In genomic region chr18:28201056-28201455, GRCh38 we compare ENCODE assay signal across 27 cellular contexts.
"Had no signal": no experiment of that assay in that cellular context is flagged by ENCODE, and none has a peak within 500 bp of the region (broad histone marks: within the 10 kb centered on the region; RNA-seq: fewer than 3 reads in every experiment).

No MANE protein-coding gene starts in this region.

- H3K4me1 ChIP-seq: colonic mucosa, esophagus muscularis mucosa, gastroesophageal sphincter, heart left ventricle, left lung, neural progenitor cell, right lobe of liver, tibial nerve, upper lobe of left lung had no signal

- H2AFZ ChIP-seq: hepatocyte, neural progenitor cell had no signal

- H3K4me3 ChIP-seq: colonic mucosa, esophagus muscularis mucosa, gastroesophageal sphincter, heart left ventricle, hepatocyte, left lung, neural progenitor cell, right lobe of liver, thoracic aorta, tibial nerve, upper lobe of left lung had no signal

- H3K36me3 ChIP-seq: colonic mucosa, esophagus muscularis mucosa, gastroesophageal sphincter, heart left ventricle, left lung, neural progenitor cell, right lobe of liver, thoracic aorta, tibial nerve, upper lobe of left lung had no signal

- H3K4me3 Mint-ChIP-seq: dendritic cell treated with granulocyte-macrophage colony-stimulating factor and Interleukin-4, amounts not matched to agents 40 ng/mL and 50 ng/mL, for 4 days; endodermal cell; naive thymus-derived CD4-positive, alpha-beta T cell; nephron; neural progenitor cell; stimulated activated naive B cell treated with anti-CD40 and anti-IgM and Interleukin-4, amounts not matched to agents 10 μg/mL and 1 μg/mL and 100 μg/mL, for 72 hours; stimulated activated naive CD8-positive, alpha-beta T cell treated with anti-CD3 and anti-CD28 coated beads, Interleukin-15, Interleukin-2, amounts not matched to agents 100 ng/mL and 50 ng/mL, for 24 hours had no signal

- H3K9ac ChIP-seq: neural progenitor cell had no signal

- DNase-seq: colonic mucosa; effector CD8-positive, alpha-beta T cell; endodermal cell; foreskin keratinocyte; heart left ventricle; kidney; left cardiac atrium; left lung; mesendoderm; midbrain; naive thymus-derived CD4-positive, alpha-beta T cell; nucleus accumbens; right lobe of liver; small intestine; stimulated activated CD4-positive, alpha-beta T cell treated with anti-CD3 and anti-CD28 coated beads, Interleukin-15, amount 100 ng/mL, for 24 hours; stimulated activated CD4-positive, alpha-beta T cell treated with anti-CD3 and anti-CD28 coated beads, Interleukin-2, amount 100 ng/mL, for 48 hours; stimulated activated naive B cell treated with anti-CD40 and anti-IgM and Interleukin-4, amounts not matched to agents 10 μg/mL and 1 μg/mL and 100 μg/mL, for 72 hours; upper lobe of left lung had no signal

- H3K36me3 Mint-ChIP-seq: neural progenitor cell; stimulated activated naive B cell treated with anti-CD40 and anti-IgM and Interleukin-4, amounts not matched to agents 10 μg/mL and 1 μg/mL and 100 μg/mL, for 72 hours had no signal

- H3K27me3 ChIP-seq: colonic mucosa, esophagus muscularis mucosa, foreskin keratinocyte, gastroesophageal sphincter, heart left ventricle, hepatocyte, left lung, neural progenitor cell, right lobe of liver, tibial nerve, upper lobe of left lung had no signal

- H3K27ac Mint-ChIP-seq: dendritic cell treated with granulocyte-macrophage colony-stimulating factor and Interleukin-4, amounts not matched to agents 40 ng/mL and 50 ng/mL, for 4 days; endodermal cell; naive thymus-derived CD4-positive, alpha-beta T cell; nephron; stimulated activated naive B cell treated with anti-CD40 and anti-IgM and Interleukin-4, amounts not matched to agents 10 μg/mL and 1 μg/mL and 100 μg/mL, for 72 hours; stimulated activated naive CD8-positive, alpha-beta T cell treated with anti-CD3 and anti-CD28 coated beads, Interleukin-15, Interleukin-2, amounts not matched to agents 100 ng/mL and 50 ng/mL, for 24 hours had no signal

- H3K9me3 ChIP-seq: colonic mucosa, esophagus muscularis mucosa, gastroesophageal sphincter, heart left ventricle, left lung, right lobe of liver, thoracic aorta, tibial nerve, upper lobe of left lung had no signal

- H3K9me3 Mint-ChIP-seq: dendritic cell treated with granulocyte-macrophage colony-stimulating factor and Interleukin-4, amounts not matched to agents 40 ng/mL and 50 ng/mL, for 4 days; endodermal cell; nephron; neural progenitor cell; stimulated activated naive CD8-positive, alpha-beta T cell treated with anti-CD3 and anti-CD28 coated beads, Interleukin-15, Interleukin-2, amounts not matched to agents 100 ng/mL and 50 ng/mL, for 24 hours had no signal

- ATAC-seq: foreskin keratinocyte; gastroesophageal sphincter; heart left ventricle; left cardiac atrium; left lung; naive thymus-derived CD4-positive, alpha-beta T cell; right lobe of liver; stimulated activated naive B cell treated with anti-CD40 and anti-IgM and Interleukin-4, amounts not matched to agents 10 μg/mL and 1 μg/mL and 100 μg/mL, for 72 hours had no signal

- H3K27me3 Mint-ChIP-seq: stimulated activated naive B cell treated with anti-CD40 and anti-IgM and Interleukin-4, amounts not matched to agents 10 μg/mL and 1 μg/mL and 100 μg/mL, for 72 hours; stimulated activated naive CD8-positive, alpha-beta T cell treated with anti-CD3 and anti-CD28 coated beads, Interleukin-15, Interleukin-2, amounts not matched to agents 100 ng/mL and 50 ng/mL, for 24 hours had no signal

- H3K27ac ChIP-seq: colonic mucosa, esophagus muscularis mucosa, foreskin keratinocyte, gastroesophageal sphincter, heart left ventricle, hepatocyte, left lung, neural progenitor cell, right lobe of liver, thoracic aorta, tibial nerve, upper lobe of left lung had no signal

- H3K4me2 ChIP-seq: hepatocyte, neural progenitor cell had no signal

- H3K4me1 Mint-ChIP-seq: naive thymus-derived CD4-positive, alpha-beta T cell; nephron; stimulated activated naive B cell treated with anti-CD40 and anti-IgM and Interleukin-4, amounts not matched to agents 10 μg/mL and 1 μg/mL and 100 μg/mL, for 72 hours had no signal
